Comparison of ENCODE assay signal across 16 cellular contexts in genomic region chr4:158538176-158538575, GRCh38. TPM values are rescaled to one million over a fixed set of nuclear protein-coding genes. Genes with fewer than 3 reads are reported as not detected.
A peak's percentile ranks its signal among the peaks of the same experiment; 100 is the strongest.
DNase-seq lines count a peak whose midpoint lies in the region; ATAC-seq and TF ChIP-seq lines count a peak whose summit lies in the region.
"Had no signal": no experiment of that assay in that cellular context is flagged by ENCODE, and none has a peak within 500 bp of the region (broad histone marks: within the 10 kb centered on the region; RNA-seq: fewer than 3 reads in every experiment).

No MANE protein-coding gene starts in this region.

- no TSS peak for BruUV-seq in A673 (replicated peaks; lab: Mats Ljungman, UMichigan)

- H3K27me3 Mint-ChIP-seq in CD4-positive, alpha-beta T cell = peaks cover 12% of the 10 kb centered on the region
- H3K27me3 Mint-ChIP-seq: activated naive CD4-positive, alpha-beta T cell treated with anti-CD3 and anti-CD28 coated beads, Interleukin-2, amount 10 ng/mL, durations not matched to agents 7 days and 5 days had no signal

- DNase-seq in A673 (ENCODE audit: low spot score) = peak; percentile 14
- DNase-seq in KBM-7 = peak; percentile 36
- peak; percentile 49 for DNase-seq in astrocyte of the hippocampus (ENCODE audit: low read depth, low spot score)
- DNase-seq in inferior parietal cortex (ENCODE audit: extremely low spot score) = peak; percentile 44
- DNase-seq in CD4-positive, alpha-beta T cell = no peak
- no peak for DNase-seq in NCI-H510A (lab: John Stamatoyannopoulos, UW)
- DNase-seq in pons (ENCODE audit: low spot score) = no peak
- DNase-seq: activated naive CD4-positive, alpha-beta T cell treated with anti-CD3 and anti-CD28 coated beads, Interleukin-2, amount 10 ng/mL, durations not matched to agents 7 days and 5 days; cerebellar nuclear complex; erythroblast; NCI-H1417 treated with DMSO at 0.1 percent for 48 hours; ovary had no signal

- POLR2A ChIA-PET in A673 (lab: Charles Lee; ENCODE audit: low non-redundant PET) = no interaction called here
- POLR2A ChIA-PET in CD4-positive, alpha-beta T cell (lab: Charles Lee) = no interaction called here

- no peaks in the 10 kb centered on the region for H3K4me1 ChIP-seq in A673 (ENCODE audit: insufficient read depth, low read length, poor library complexity, severe bottlenecking)

- CTCF ChIA-PET in A673 (lab: Charles Lee) = no interaction called here
- CTCF ChIA-PET in CD4-positive, alpha-beta T cell (lab: Charles Lee) = no interaction called here

- no peaks in the 10 kb centered on the region for H3K9me3 Mint-ChIP-seq in CD4-positive, alpha-beta T cell
- H3K9me3 Mint-ChIP-seq: activated naive CD4-positive, alpha-beta T cell treated with anti-CD3 and anti-CD28 coated beads, Interleukin-2, amount 10 ng/mL, durations not matched to agents 7 days and 5 days; WTC11 had no signal

- H3K4me1 Mint-ChIP-seq in CD4-positive, alpha-beta T cell (ENCODE audit: low read depth) = no peaks in the 10 kb centered on the region

- H3K36me3 Mint-ChIP-seq in CD4-positive, alpha-beta T cell (ENCODE audit: low read depth) = no peaks in the 10 kb centered on the region
- H3K36me3 Mint-ChIP-seq: activated naive CD4-positive, alpha-beta T cell treated with anti-CD3 and anti-CD28 coated beads, Interleukin-2, amount 10 ng/mL, durations not matched to agents 7 days and 5 days; memory B cell; WTC11 had no signal

- in situ Hi-C loops in KBM-7 (cut with MboI; ENCODE audit: low pct_unique_long_range_greater_than_20kb, low sequenced_read_pairs) = no loop called here

- H3K9me3 ChIP-seq in A673 (ENCODE audit: low read depth, low read length, poor library complexity, severe bottlenecking) = no peaks in the 10 kb centered on the region
- no peaks in the 10 kb centered on the region for H3K9me3 ChIP-seq in CD4-positive, alpha-beta T cell (ENCODE audit: control insufficient read depth, low read length)
- H3K9me3 ChIP-seq: ovary had no signal

- no peak overlapping the region for H3K27ac ChIP-seq in A673 (ENCODE audit: low read depth, low read length, poor library complexity, severe bottlenecking)
- no peak overlapping the region for H3K27ac ChIP-seq in CD4-positive, alpha-beta T cell (ENCODE audit: low read depth, low read length)
- H3K27ac ChIP-seq: ovary had no signal

- H3K4me3 ChIP-seq in A673 (ENCODE audit: low read depth, low read length, poor library complexity, severe bottlenecking) = no peak overlapping the region
- H3K4me3 ChIP-seq: ovary had no signal

- H3K27ac Mint-ChIP-seq in CD4-positive, alpha-beta T cell = no peak overlapping the region
- H3K27ac Mint-ChIP-seq: activated naive CD4-positive, alpha-beta T cell treated with anti-CD3 and anti-CD28 coated beads, Interleukin-2, amount 10 ng/mL, durations not matched to agents 7 days and 5 days; memory B cell; WTC11 had no signal

- ATAC-seq in GM18498 (IDR thresholded peaks at IDR 0.05; ENCODE audit: unreplicated experiment) = no peak
- ATAC-seq in CD4-positive, alpha-beta T cell (ENCODE audit: poor library complexity) = no peak
- ATAC-seq: WTC11 had no signal

- intact Hi-C loops in A673 (cut with micrococcal nuclease; ENCODE audit: unreplicated experiment) = no loop called here
- intact Hi-C loops in CD4-positive, alpha-beta T cell (cut with DNase I, micrococcal nuclease) = no loop called here

- H3K27me3 ChIP-seq in A673 (replicated peaks; ENCODE audit: insufficient read depth, low read depth, low read length, poor library complexity) = no peaks in the 10 kb centered on the region
- no peaks in the 10 kb centered on the region for H3K27me3 ChIP-seq in CD4-positive, alpha-beta T cell (ENCODE audit: control insufficient read depth, insufficient read depth, low read length)
- H3K27me3 ChIP-seq: ovary had no signal

- no peak for TF ChIP-seq CTCF in A673 (conservative IDR thresholded peaks at IDR 0.05; ENCODE audit: low read depth, low read length)
- TF ChIP-seq CTCF in CD4-positive, alpha-beta T cell (IDR thresholded peaks at IDR 0.05) = no peak

- no peak overlapping the region for H3K4me3 Mint-ChIP-seq in CD4-positive, alpha-beta T cell
- H3K4me3 Mint-ChIP-seq: activated naive CD4-positive, alpha-beta T cell treated with anti-CD3 and anti-CD28 coated beads, Interleukin-2, amount 10 ng/mL, durations not matched to agents 7 days and 5 days; memory B cell; WTC11 had no signal

- H3K36me3 ChIP-seq in A673 (ENCODE audit: insufficient read depth, low read length, poor library complexity, severe bottlenecking) = no peaks in the 10 kb centered on the region
- H3K36me3 ChIP-seq: ovary had no signal

RNA-seq across cellular contexts. Expression of gene RXFP1, which starts 16.5 kb away (rescaled TPM):
- total RNA-seq in A673 (2021) = not detected in 2 replicates
- total RNA-seq in CD4-positive, alpha-beta T cell = not detected
- total RNA-seq: subcutaneous adipose tissue had no signal

Comparison
In these comparisons a context has a peak if more than half of its experiments do, and no peak if none do; other contexts are left out.
1. DNase-seq: peak in A673 (single experiment), KBM-7 (single experiment), astrocyte of the hippocampus (single experiment) and inferior parietal cortex (single experiment); none in CD4-positive, alpha-beta T cell (0 of 10), NCI-H510A (single experiment) and pons (single experiment).